1 cellular context compared by ENCODE assay signal in the genomic region with DNA sequence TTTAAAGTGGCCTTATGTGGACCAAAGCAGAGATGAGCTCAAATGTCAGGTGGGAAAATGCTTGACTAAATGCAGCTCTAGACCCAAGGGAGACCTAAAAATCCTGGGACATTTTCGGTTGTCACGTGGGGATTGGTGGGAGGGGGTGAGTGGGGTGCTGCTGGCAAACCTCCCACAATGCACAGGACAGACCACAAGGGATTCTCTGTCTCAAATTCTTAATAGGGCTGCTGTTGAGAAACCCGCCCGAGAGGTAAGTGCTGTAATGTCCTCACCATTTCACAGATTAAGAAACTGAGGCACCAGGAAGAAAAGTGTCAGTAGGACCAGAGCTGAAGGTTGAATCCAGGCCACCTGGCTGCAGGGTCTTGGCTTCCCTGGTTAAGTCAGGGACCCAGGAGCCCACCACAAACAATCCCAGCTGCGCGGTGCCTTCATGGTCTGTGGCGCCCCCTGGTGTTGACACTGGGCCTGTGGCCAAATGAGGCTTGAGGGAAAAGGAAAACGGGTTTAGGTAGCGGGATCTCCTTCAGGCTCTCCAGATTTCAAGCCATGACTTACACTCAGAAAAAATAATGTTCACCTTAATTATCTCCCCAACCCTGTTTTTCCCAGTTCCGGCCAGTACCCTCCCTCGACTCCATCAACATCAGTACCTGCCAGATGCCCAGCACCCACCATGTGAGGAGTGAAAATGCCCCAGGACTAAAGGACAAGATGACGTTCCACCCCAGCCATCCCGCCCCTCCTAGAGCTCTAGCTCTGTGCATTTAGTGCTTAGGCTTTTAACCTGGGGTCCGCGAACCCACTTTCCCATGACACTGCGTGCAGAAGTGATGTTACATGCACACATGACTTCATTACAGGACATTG.
TF ChIP-seq lines count a peak whose summit lies in the region.

No MANE protein-coding gene starts in this region.

TF ChIP-seq in HepG2, 621 proteins besides CTCF, POLR2A, EP300 and RAD21 (continued from another document):
- TF ChIP-seq SMC3 (IDR thresholded peaks at IDR 0.05; ENCODE audit: low read length) (peak; percentile 76), NRL (CRISPR knock-in tag; IDR thresholded peaks at IDR 0.05; ENCODE audit: borderline replicate concordance) (0 out of 2 replicates have a peak, but pooled peaks have one; percentile 23), IKZF1 (IDR thresholded peaks at IDR 0.05) (no peak), EZH2 (conservative IDR thresholded peaks at IDR 0.05; ENCODE audit: low read depth, low read length) (no peak), TEAD3 (CRISPR knock-in tag; optimal IDR thresholded peaks at IDR 0.05; ENCODE audit: borderline replicate concordance) (peak; percentile 12), ZNF891 (CRISPR knock-in tag; IDR thresholded peaks at IDR 0.05) (peak; percentile 34; the same call in 1 of the 2 replicates), STAG1 (CRISPR knock-in tag; IDR thresholded peaks at IDR 0.05) (peak; percentile 93), ZNF629 (CRISPR knock-in tag; conservative IDR thresholded peaks at IDR 0.05) (0 out of 2 replicates have a peak, but pooled peaks have one; percentile 20), HES4 (CRISPR knock-in tag; IDR thresholded peaks at IDR 0.05; ENCODE audit: borderline replicate concordance) (no peak)
